In the genomic region with DNA sequence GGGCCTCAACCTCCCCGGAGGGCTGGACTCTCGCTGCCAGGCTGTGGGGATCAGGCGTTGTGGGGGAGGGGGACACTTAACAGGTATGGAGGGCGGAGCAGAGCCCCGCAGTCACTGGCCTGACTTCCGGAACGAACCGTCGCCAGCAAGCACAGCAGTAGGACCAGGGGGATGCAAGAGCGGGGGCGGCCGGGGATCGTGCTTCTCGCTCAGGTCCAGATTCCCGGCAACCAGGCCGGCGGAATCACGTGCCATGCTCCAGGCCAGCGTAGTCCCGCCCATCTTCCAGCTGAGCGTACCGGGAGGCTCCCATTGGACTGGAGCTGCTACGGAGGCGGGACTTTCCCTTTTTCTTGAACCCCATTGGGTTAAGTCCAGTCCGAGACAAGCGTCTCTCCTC, we compare ENCODE assay signal across 8 cellular contexts. TPM values are rescaled to one million over a fixed set of nuclear protein-coding genes. Genes with fewer than 3 reads are reported as not detected.
DNase-seq lines count a peak whose midpoint lies in the region; ATAC-seq and TF ChIP-seq lines count a peak whose summit lies in the region.

No MANE protein-coding gene starts in this region.

- H3K9me3 Mint-ChIP-seq in CD8-positive, alpha-beta T cell = no peaks in the 10 kb centered on the region
- no peaks in the 10 kb centered on the region for H3K9me3 Mint-ChIP-seq in stimulated activated naive CD8-positive, alpha-beta T cell treated with anti-CD3 and anti-CD28 coated beads, Interleukin-15, amount 100 ng/mL, for 72 hours

- H3K27ac ChIP-seq in CD8-positive, alpha-beta T cell (ENCODE audit: low read depth, low read length) = no peak overlapping the region
- H3K27ac ChIP-seq in Panc1 (ENCODE audit: low read length) (no peak overlapping the region), left lung (peak overlapping the region in 1 of 2 donors; percentile 23)

- H3K4me1 Mint-ChIP-seq in CD8-positive, alpha-beta T cell (ENCODE audit: low read depth) = peaks cover 17% of the 10 kb centered on the region
- H3K4me1 Mint-ChIP-seq in stimulated activated naive CD8-positive, alpha-beta T cell treated with anti-CD3 and anti-CD28 coated beads, Interleukin-15, amount 100 ng/mL, for 72 hours = peaks cover 16% of the 10 kb centered on the region

- H3K27ac Mint-ChIP-seq in CD8-positive, alpha-beta T cell = peak overlapping the region; percentile 83
- peak overlapping the region; percentile 70 to 86 for H3K27ac Mint-ChIP-seq in stimulated activated naive CD8-positive, alpha-beta T cell treated with anti-CD3 and anti-CD28 coated beads, Interleukin-15, amount 100 ng/mL, for 72 hours

- TF ChIP-seq CTCF in CD8-positive, alpha-beta T cell (IDR thresholded peaks at IDR 0.05) = no peak
- TF ChIP-seq CTCF in Panc1 (IDR thresholded peaks at IDR 0.05) (no peak), left lung (IDR thresholded peaks at IDR 0.05) (no peak)

- H3K4me3 ChIP-seq in CD8-positive, alpha-beta T cell (ENCODE audit: low read depth, low read length) = peak overlapping the region; percentile 73
- H3K4me3 ChIP-seq in Panc1 (ENCODE audit: low read depth in 2 of 2, low read length in 2 of 2) (no peak overlapping the region), left lung (peak overlapping the region; percentile 11 to 39)

- intact Hi-C loops in CD8-positive, alpha-beta T cell (cut with DNase I, micrococcal nuclease) = no loop called here
- intact Hi-C loops in Panc1 (cut with micrococcal nuclease; ENCODE audit: unreplicated experiment) = no loop called here
- intact Hi-C loops in left lung (cut with DNase I) = no loop called here

- no peaks in the 10 kb centered on the region for H3K9me3 ChIP-seq in CD8-positive, alpha-beta T cell (ENCODE audit: low read length)
- no peaks in the 10 kb centered on the region for H3K9me3 ChIP-seq in Panc1 (ENCODE audit: control insufficient read depth, insufficient read depth, low read depth, low read length)
- no peaks in the 10 kb centered on the region for H3K9me3 ChIP-seq in left lung

- CTCF ChIA-PET in CD8-positive, alpha-beta T cell (lab: Charles Lee) = no interaction called here
- CTCF ChIA-PET in Panc1 (lab: Charles Lee) = no interaction called here

- POLR2A ChIA-PET in CD8-positive, alpha-beta T cell (lab: Charles Lee) = no interaction called here
- POLR2A ChIA-PET in Panc1 (lab: Charles Lee) = no interaction called here

- H3K36me3 ChIP-seq in CD8-positive, alpha-beta T cell (ENCODE audit: insufficient read depth, low read length) = no peaks in the 10 kb centered on the region
- H3K36me3 ChIP-seq in Panc1 (ENCODE audit: control insufficient read depth, insufficient read depth, low read length) = no peaks in the 10 kb centered on the region
- H3K36me3 ChIP-seq in left lung = peaks cover 0 to 6% of the 10 kb centered on the region in 2 donors

- H3K4me3 Mint-ChIP-seq in CD8-positive, alpha-beta T cell = peak overlapping the region; percentile 86
- peak overlapping the region; percentile 85 to 88 for H3K4me3 Mint-ChIP-seq in stimulated activated naive CD8-positive, alpha-beta T cell treated with anti-CD3 and anti-CD28 coated beads, Interleukin-15, amount 100 ng/mL, for 72 hours

- DNase-seq in CD8-positive, alpha-beta T cell = peak; percentile 34 to 62 (median 53)
- DNase-seq in Panc1 (ENCODE audit: low read depth, low spot score) = no peak
- DNase-seq in anterior cingulate cortex (lab: John Stamatoyannopoulos, UW) = peak in 33 of 58 donors; percentile 6 to 73 (median 33)
- peak; percentile 74 to 88 for DNase-seq in left lung
- peak; percentile 55 to 78 for DNase-seq in stimulated activated naive CD8-positive, alpha-beta T cell treated with anti-CD3 and anti-CD28 coated beads, Interleukin-15, amount 100 ng/mL, for 72 hours
- DNase-seq in MV-4-11 (lab: John Stamatoyannopoulos, UW) = no peak
- no peak for DNase-seq in GM03348 (ENCODE audit: low spot score)
- DNase-seq in SW480 (ENCODE audit: low spot score) = no peak

- peak; percentile 89 for ATAC-seq in CD8-positive, alpha-beta T cell
- peak; percentile 69; the same call in 1 of the 2 replicates for ATAC-seq in Panc1
- peak; percentile 97 for ATAC-seq in left lung
- peak; percentile 98 for ATAC-seq in stimulated activated naive CD8-positive, alpha-beta T cell treated with anti-CD3 and anti-CD28 coated beads, Interleukin-15, amount 100 ng/mL, for 72 hours

- peaks cover 7% of the 10 kb centered on the region for H3K4me1 ChIP-seq in CD8-positive, alpha-beta T cell (ENCODE audit: insufficient read depth, low read length)
- no peaks in the 10 kb centered on the region for H3K4me1 ChIP-seq in Panc1 (ENCODE audit: control insufficient read depth, insufficient read depth, low read length)
- peaks cover 0 to 14% of the 10 kb centered on the region in 2 donors for H3K4me1 ChIP-seq in left lung

- no peaks in the 10 kb centered on the region for H3K27me3 ChIP-seq in CD8-positive, alpha-beta T cell (ENCODE audit: insufficient read depth, low read length)
- H3K27me3 ChIP-seq in Panc1 (ENCODE audit: control insufficient read depth, insufficient read depth, low read length) (no peaks in the 10 kb centered on the region), left lung (no peaks in the 10 kb centered on the region)

- H3K36me3 Mint-ChIP-seq in CD8-positive, alpha-beta T cell = no peaks in the 10 kb centered on the region

- in situ Hi-C loops in Panc1 (cut with HindIII; ENCODE audit: low pct_unique_long_range_greater_than_20kb, low sequenced_read_pairs) = no loop called here

- no TSS peak for BruUV-seq in Panc1 (replicated peaks; lab: Mats Ljungman, UMichigan)

- no peaks in the 10 kb centered on the region for H3K27me3 Mint-ChIP-seq in CD8-positive, alpha-beta T cell (ENCODE audit: low read depth)
- no peaks in the 10 kb centered on the region for H3K27me3 Mint-ChIP-seq in stimulated activated naive CD8-positive, alpha-beta T cell treated with anti-CD3 and anti-CD28 coated beads, Interleukin-15, amount 100 ng/mL, for 72 hours

RNA-seq across cellular contexts. Expression of gene POU5F1, which starts 10.0 kb away (rescaled TPM):
- not detected for total RNA-seq in CD8-positive, alpha-beta T cell
- total RNA-seq in Panc1 (2021; ENCODE audit: unreplicated experiment) (1.1 TPM), left lung (1 to 10 TPM; 1.9 TPM)
- not detected for polyA plus RNA-seq in Panc1 (2012; ENCODE audit: insufficient read length)

RNA-seq across cellular contexts. Expression of gene TCF19, which starts 22.1 kb away (rescaled TPM):
- 1 to 10 TPM; 2.6 to 2.9 TPM for total RNA-seq in CD8-positive, alpha-beta T cell
- total RNA-seq in Panc1 (2021; ENCODE audit: unreplicated experiment) (21.4 TPM), left lung (10 to 100 TPM; 16.7 to 18.0 TPM)
- polyA plus RNA-seq in Panc1 (2012; ENCODE audit: insufficient read length) = 9.0 TPM

RNA-seq across cellular contexts. Expression of gene CCHCR1, which starts 22.9 kb away (rescaled TPM):
- 1 to 10 TPM; 7.5 to 8.0 TPM for total RNA-seq in CD8-positive, alpha-beta T cell
- total RNA-seq in Panc1 (2021; ENCODE audit: unreplicated experiment) (37.1 TPM), left lung (10 to 100 TPM; 18.9 to 22.1 TPM)
- 35.5 TPM for polyA plus RNA-seq in Panc1 (2012; ENCODE audit: insufficient read length)

RNA-seq across cellular contexts. Expression of gene PSORS1C2, which starts 41.6 kb away (rescaled TPM):
- total RNA-seq in CD8-positive, alpha-beta T cell = not detected
- not detected for total RNA-seq in Panc1 (2021; ENCODE audit: unreplicated experiment)
- 0.19 TPM for polyA plus RNA-seq in Panc1 (2012; ENCODE audit: insufficient read length)
- total RNA-seq in left lung = not detected

Comparison
In these comparisons a context has a peak if more than half of its experiments do, and no peak if none do; other contexts are left out.
1. DNase-seq: peak in CD8-positive, alpha-beta T cell (7 of 7), anterior cingulate cortex (33 of 58), left lung (2 of 2) and stimulated activated naive CD8-positive, alpha-beta T cell treated with anti-CD3 and anti-CD28 coated beads, Interleukin-15, amount 100 ng/mL, for 72 hours (2 of 2); none in Panc1 (single experiment), MV-4-11 (single experiment), GM03348 (single experiment) and SW480 (single experiment).
2. H3K4me3 ChIP-seq: peak in CD8-positive, alpha-beta T cell (single experiment) and left lung (2 of 2); none in Panc1 (0 of 2).
3. Peak in every context shown above with its lines, with median percentiles within 50 percentile points of each other: ATAC-seq.